20 cellular contexts compared by ENCODE assay signal in the genomic region with DNA sequence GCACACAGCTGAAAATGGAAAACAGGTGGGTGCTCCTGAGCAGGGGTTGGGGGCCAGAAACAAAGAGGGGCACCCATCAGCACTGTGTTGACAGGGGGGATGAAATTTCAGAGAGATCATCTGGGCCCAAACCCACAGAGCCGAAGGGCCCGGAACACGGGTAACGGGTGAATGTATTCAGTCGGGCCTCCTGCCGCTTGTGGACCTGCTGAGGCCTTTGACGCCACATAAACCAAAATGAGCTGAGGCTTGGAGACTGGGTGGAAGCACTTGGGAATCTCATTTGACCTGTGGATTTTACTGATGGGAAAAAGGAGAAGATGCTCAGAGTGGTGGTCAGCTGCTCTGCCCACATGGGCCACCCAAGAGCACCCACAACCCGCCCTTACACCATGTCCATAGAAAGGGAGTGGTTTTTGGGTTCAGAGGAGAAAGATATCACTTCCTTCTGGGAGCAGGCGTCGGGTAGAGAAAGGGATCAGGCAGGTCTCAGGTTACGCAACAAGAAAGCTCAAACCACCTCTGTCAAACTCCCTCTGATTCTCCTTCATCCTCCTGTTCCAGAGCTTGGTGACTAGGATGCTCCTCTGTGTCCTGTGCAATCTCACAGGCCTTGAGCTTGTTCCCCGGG.
DNase-seq lines count a peak whose midpoint lies in the region; ATAC-seq, FAIRE-seq and TF ChIP-seq lines count a peak whose summit lies in the region.
"Had no signal": no experiment of that assay in that cellular context is flagged by ENCODE, and none has a peak within 500 bp of the region (broad histone marks: within the 10 kb centered on the region; RNA-seq: fewer than 3 reads in every experiment).

No MANE protein-coding gene starts in this region.

- no peak for TF ChIP-seq CTCF in GM23338 (conservative IDR thresholded peaks at IDR 0.05; ENCODE audit: low read depth in 2 of 2)
- TF ChIP-seq CTCF in endothelial cell (IDR thresholded peaks at IDR 0.05; ENCODE audit: unreplicated experiment) = no peak
- no peak for TF ChIP-seq CTCF in coronary artery (IDR thresholded peaks at IDR 0.05)

- H3K4me3 Mint-ChIP-seq in GM23338 (no peak overlapping the region; the same call in 2 of the 3 replicates), endothelial cell (ENCODE audit: unreplicated experiment) (no peak overlapping the region)
- no peak overlapping the region for H3K4me3 Mint-ChIP-seq in activated T-helper 17 cell treated with anti-CD3 and anti-CD28 coated beads, Interleukin-2, amount 50 U/mL, for 72 hours
- H3K4me3 Mint-ChIP-seq: CD4-positive, CD25-positive, alpha-beta regulatory T cell; CD8-positive, alpha-beta memory T cell had no signal

- peaks cover 10% of the 10 kb centered on the region for H3K27me3 Mint-ChIP-seq in GM23338 (ENCODE audit: insufficient read depth, low read depth, poor library complexity)
- no peaks in the 10 kb centered on the region for H3K27me3 Mint-ChIP-seq in activated T-helper 17 cell treated with anti-CD3 and anti-CD28 coated beads, Interleukin-2, amount 50 U/mL, for 72 hours
- peaks cover 10% of the 10 kb centered on the region for H3K27me3 Mint-ChIP-seq in endothelial cell (ENCODE audit: unreplicated experiment)

- ATAC-seq in GM23338 = peak; percentile 38; the same call in 1 of the 3 replicates
- ATAC-seq in activated T-helper 17 cell treated with anti-CD3 and anti-CD28 coated beads, Interleukin-2, amount 50 U/mL, for 72 hours (replicated peaks) = no peak
- no peak for ATAC-seq in GM18505 (IDR thresholded peaks at IDR 0.05; ENCODE audit: unreplicated experiment)
- ATAC-seq in GM18870 (IDR thresholded peaks at IDR 0.05; ENCODE audit: unreplicated experiment) = no peak
- ATAC-seq: GM12878, HepG2 had no signal

- no peaks in the 10 kb centered on the region for H3K36me3 Mint-ChIP-seq in GM23338 (ENCODE audit: low read depth)
- peaks cover 2% of the 10 kb centered on the region for H3K36me3 Mint-ChIP-seq in activated T-helper 17 cell treated with anti-CD3 and anti-CD28 coated beads, Interleukin-2, amount 50 U/mL, for 72 hours (ENCODE audit: low read depth)
- no peaks in the 10 kb centered on the region for H3K36me3 Mint-ChIP-seq in endothelial cell (ENCODE audit: low read depth, unreplicated experiment)
- H3K36me3 Mint-ChIP-seq: CD4-positive, CD25-positive, alpha-beta regulatory T cell had no signal

- H3K9me2 ChIP-seq in GM23338 (ENCODE audit: insufficient read depth) = no peaks in the 10 kb centered on the region

- FAIRE-seq in urothelium cell line (lab: Jason Lieb, UNC) = peak; percentile 5
- FAIRE-seq: GM12878, HepG2 had no signal

- no peak for DNase-seq in GM23338 (ENCODE audit: low spot score)
- DNase-seq in endothelial cell (ENCODE audit: low spot score) = no peak
- DNase-seq in urothelium cell line (ENCODE audit: low spot score) = no peak
- DNase-seq in coronary artery (ENCODE audit: low spot score) = no peak
- DNase-seq: BE2C; C1 segment of cervical spinal cord; CD4-positive, CD25-positive, alpha-beta regulatory T cell; CD8-positive, alpha-beta memory T cell; COR-L47; DMS 273 treated with DMSO at 0.1 percent for 48 hours; DMS53; DND-41; EL; GOT3 had no signal

- H3K9me3 Mint-ChIP-seq in GM23338 = peaks cover 6% of the 10 kb centered on the region; the same call in 1 of the 3 replicates
- H3K9me3 Mint-ChIP-seq in activated T-helper 17 cell treated with anti-CD3 and anti-CD28 coated beads, Interleukin-2, amount 50 U/mL, for 72 hours = no peaks in the 10 kb centered on the region
- H3K9me3 Mint-ChIP-seq in endothelial cell (ENCODE audit: unreplicated experiment) = no peaks in the 10 kb centered on the region
- H3K9me3 Mint-ChIP-seq: CD8-positive, alpha-beta memory T cell had no signal

- no peaks in the 10 kb centered on the region for H3K27me3 ChIP-seq in GM23338 (ENCODE audit: insufficient read depth)
- H3K27me3 ChIP-seq: BE2C had no signal

- H3K4me1 Mint-ChIP-seq in GM23338 (peaks cover 21% of the 10 kb centered on the region), endothelial cell (ENCODE audit: unreplicated experiment) (peaks cover 42% of the 10 kb centered on the region)
- H3K4me1 Mint-ChIP-seq in activated T-helper 17 cell treated with anti-CD3 and anti-CD28 coated beads, Interleukin-2, amount 50 U/mL, for 72 hours = peaks cover 16% of the 10 kb centered on the region

- H3K4me3 ChIP-seq in GM23338 (no peak overlapping the region), coronary artery (no peak overlapping the region)
- H3K4me3 ChIP-seq: GM12878, HAP-1 had no signal

- no peaks in the 10 kb centered on the region for H4K20me1 ChIP-seq in GM23338 (replicated peaks; ENCODE audit: insufficient read depth)

- H3K27ac ChIP-seq in GM23338 (ENCODE audit: low read depth) (no peak overlapping the region), coronary artery (no peak overlapping the region)

- no peaks in the 10 kb centered on the region for H3F3A ChIP-seq in GM23338 (replicated peaks; ENCODE audit: low read depth)

- peak overlapping the region; percentile 76 for H2AFZ ChIP-seq in GM23338

- H3K36me3 ChIP-seq in GM23338 (ENCODE audit: insufficient read depth) = no peaks in the 10 kb centered on the region
- H3K36me3 ChIP-seq: BE2C, HAP-1 had no signal

- TF ChIP-seq POLR2A in GM18505 (IDR thresholded peaks at IDR 0.05; ENCODE audit: borderline replicate concordance, extremely low read depth, insufficient read depth, insufficient read length) = no peak

- no peak overlapping the region; the same call in 1 of the 2 replicates for H3K27ac Mint-ChIP-seq in GM23338
- H3K27ac Mint-ChIP-seq in activated T-helper 17 cell treated with anti-CD3 and anti-CD28 coated beads, Interleukin-2, amount 50 U/mL, for 72 hours = peak overlapping the region; percentile 36
- H3K27ac Mint-ChIP-seq in endothelial cell (ENCODE audit: unreplicated experiment) = peak overlapping the region; percentile 27
- H3K27ac Mint-ChIP-seq: CD4-positive, CD25-positive, alpha-beta regulatory T cell had no signal

- H3K4me2 ChIP-seq in GM23338 = no peak overlapping the region

- no peaks in the 10 kb centered on the region for H3K79me2 ChIP-seq in GM23338 (replicated peaks; ENCODE audit: insufficient read depth)

- no peaks in the 10 kb centered on the region for H3K4me1 ChIP-seq in GM23338 (ENCODE audit: insufficient read depth)
- H3K4me1 ChIP-seq: BE2C, HAP-1 had no signal

TF ChIP-seq in GM23338, 12 proteins besides CTCF, POLR2A, EP300 and RAD21:
- no peak for TF ChIP-seq CREB1 (CRISPR knock-in tag; IDR thresholded peaks at IDR 0.05; ENCODE audit: low read depth)
